8 cellular contexts compared by ENCODE assay signal in genomic region chrX:12999422-12999821, GRCh38. TPM values are rescaled to one million over a fixed set of nuclear protein-coding genes. Genes with fewer than 3 reads are reported as not detected.
A peak's percentile ranks its signal among the peaks of the same experiment; 100 is the strongest.
DNase-seq lines count a peak whose midpoint lies in the region; ATAC-seq and TF ChIP-seq lines count a peak whose summit lies in the region.

No MANE protein-coding gene starts in this region.

- H3K27me3 ChIP-seq in CD8-positive, alpha-beta T cell (ENCODE audit: insufficient read depth, low read length) = no peaks in the 10 kb centered on the region
- H3K27me3 ChIP-seq in Peyer's patch = no peaks in the 10 kb centered on the region
- H3K27me3 ChIP-seq in hepatocyte = no peaks in the 10 kb centered on the region

- intact Hi-C loops in CD8-positive, alpha-beta T cell (cut with DNase I, micrococcal nuclease) = loop anchor here (2.0 kb wide), 2 partner anchors 13 to 15 kb away; no protein-coding TSS in a partner anchor

- peak; percentile 56 for ATAC-seq in CD8-positive, alpha-beta T cell
- ATAC-seq in GM21526 (IDR thresholded peaks at IDR 0.05; ENCODE audit: low FRiP score, unreplicated experiment) = peak; percentile 48
- ATAC-seq in HG03457 (IDR thresholded peaks at IDR 0.05; ENCODE audit: unreplicated experiment) = no peak

- CTCF ChIA-PET in CD8-positive, alpha-beta T cell (lab: Charles Lee) = interaction anchor here (1.0 to 3.1 kb wide), 7 partner anchors 14 to 93 kb away, joined by 3 to 11 read pairs (median 7); no protein-coding TSS in a partner anchor

- DNase-seq in CD8-positive, alpha-beta T cell = peak in 3 of 7 experiments; percentile 46 to 57 (median 48)
- DNase-seq in Peyer's patch (peak in 2 of 3 donors; percentile 61 to 70), hepatocyte (ENCODE audit: low spot score) (no peak), UCSD-AML1 (lab: John Stamatoyannopoulos, UW; ENCODE audit: unreplicated experiment) (no peak), NCI-H146 treated with DMSO at 0.1 percent for 48 hours (lab: John Stamatoyannopoulos, UW; ENCODE audit: unreplicated experiment) (no peak), HuH-7 (ENCODE audit: low spot score) (no peak)

- H3K4me1 Mint-ChIP-seq in CD8-positive, alpha-beta T cell (ENCODE audit: low read depth) = peaks cover 71% of the 10 kb centered on the region

- H3K9me3 ChIP-seq in CD8-positive, alpha-beta T cell (ENCODE audit: low read length) = no peaks in the 10 kb centered on the region
- H3K9me3 ChIP-seq in Peyer's patch (no peaks in the 10 kb centered on the region), hepatocyte (ENCODE audit: low read depth) (no peaks in the 10 kb centered on the region)

- H3K79me2 ChIP-seq in hepatocyte = no peaks in the 10 kb centered on the region

- no peaks in the 10 kb centered on the region for H3K27me3 Mint-ChIP-seq in CD8-positive, alpha-beta T cell (ENCODE audit: low read depth)

- H3K9me3 Mint-ChIP-seq in CD8-positive, alpha-beta T cell = no peaks in the 10 kb centered on the region

- H3K4me3 Mint-ChIP-seq in CD8-positive, alpha-beta T cell = peak overlapping the region; percentile 82

- H3K9me2 ChIP-seq in hepatocyte (replicated peaks; ENCODE audit: insufficient read depth) = no peaks in the 10 kb centered on the region

- TF ChIP-seq CTCF in CD8-positive, alpha-beta T cell (IDR thresholded peaks at IDR 0.05) = no peak
- no peak for TF ChIP-seq CTCF in Peyer's patch (IDR thresholded peaks at IDR 0.05)
- TF ChIP-seq CTCF in hepatocyte (IDR thresholded peaks at IDR 0.05; ENCODE audit: poor library complexity) = no peak

- peak overlapping the region; percentile 96 for H3K27ac Mint-ChIP-seq in CD8-positive, alpha-beta T cell

- POLR2A ChIA-PET in CD8-positive, alpha-beta T cell (lab: Charles Lee) = interaction anchor here (0.6 to 10.0 kb wide), 10 partner anchors 14 to 660 kb away, joined by 3 to 95 read pairs (median 6); partner anchors contain the start of gene TMSB4X

- no peaks in the 10 kb centered on the region for H3K36me3 Mint-ChIP-seq in CD8-positive, alpha-beta T cell

- peaks cover 59% of the 10 kb centered on the region for H3K4me1 ChIP-seq in CD8-positive, alpha-beta T cell (ENCODE audit: insufficient read depth, low read length)
- H3K4me1 ChIP-seq in Peyer's patch (peaks cover 0 to 22% (median 12%) of the 10 kb centered on the region in 4 donors), hepatocyte (ENCODE audit: insufficient read depth) (peaks cover 54% of the 10 kb centered on the region)

- no peaks in the 10 kb centered on the region for H4K20me1 ChIP-seq in hepatocyte (ENCODE audit: insufficient read depth, poor library complexity, severe bottlenecking)

- WGBS in hepatocyte (ENCODE audit: low lambda C conversion rate, missing lambda C conversion rate) = 70% methylated on average over 9 of the region's 9 CpGs

- TF ChIP-seq POLR2A in Peyer's patch (IDR thresholded peaks at IDR 0.05) = no peak

- H3K4me3 ChIP-seq in CD8-positive, alpha-beta T cell (ENCODE audit: low read depth, low read length) = peak overlapping the region; percentile 26
- H3K4me3 ChIP-seq in Peyer's patch = peak overlapping the region in 1 of 4 donors; percentile 1
- no peak overlapping the region for H3K4me3 ChIP-seq in hepatocyte

- no peaks in the 10 kb centered on the region for H3K36me3 ChIP-seq in CD8-positive, alpha-beta T cell (ENCODE audit: insufficient read depth, low read length)
- H3K36me3 ChIP-seq in Peyer's patch = no peaks in the 10 kb centered on the region
- H3K36me3 ChIP-seq in hepatocyte (replicated peaks; ENCODE audit: insufficient read depth, low read depth) = no peaks in the 10 kb centered on the region

- peak overlapping the region; percentile 3 for H2AFZ ChIP-seq in hepatocyte

- H3K27ac ChIP-seq in CD8-positive, alpha-beta T cell (ENCODE audit: low read depth, low read length) = peak overlapping the region; percentile 65
- H3K27ac ChIP-seq in Peyer's patch = peak overlapping the region; percentile 55 to 72 (median 66)
- no peak overlapping the region for H3K27ac ChIP-seq in hepatocyte

- H3K4me2 ChIP-seq in hepatocyte = no peak overlapping the region

RNA-seq across cellular contexts. Expression of gene TMSB4X, which starts 24.5 kb away (rescaled TPM):
- total RNA-seq in CD8-positive, alpha-beta T cell = 1,000 to 10,000 TPM; 2,374 to 2,465 TPM
- total RNA-seq in Peyer's patch (1,000 to 10,000 TPM; 1,496 to 3,676 (median 1,701) TPM), hepatocyte (6,141 and 6,242 TPM in 2 replicates)
- polyA plus RNA-seq in hepatocyte = 9,038 and 9,758 TPM in 2 replicates

RNA-seq across cellular contexts. Expression of gene FAM9C, which starts 45.0 kb away (rescaled TPM):
- total RNA-seq in CD8-positive, alpha-beta T cell = not detected
- total RNA-seq in Peyer's patch (1 to 10 TPM in 1 of 4 donors, under 1 TPM in 1, not detected in 2; 0.57 to 1.6 TPM), hepatocyte (not detected in 2 replicates)
- not detected in 2 replicates for polyA plus RNA-seq in hepatocyte

Comparison
In these comparisons a context has a peak if more than half of its experiments do, and no peak if none do; other contexts are left out.
1. DNase-seq: peak in Peyer's patch (2 of 3); none in hepatocyte (single experiment), UCSD-AML1 (single experiment), NCI-H146 treated with DMSO at 0.1 percent for 48 hours (single experiment) and HuH-7 (single experiment).